Comparison of ENCODE assay signal across 9 cellular contexts in the genomic region with DNA sequence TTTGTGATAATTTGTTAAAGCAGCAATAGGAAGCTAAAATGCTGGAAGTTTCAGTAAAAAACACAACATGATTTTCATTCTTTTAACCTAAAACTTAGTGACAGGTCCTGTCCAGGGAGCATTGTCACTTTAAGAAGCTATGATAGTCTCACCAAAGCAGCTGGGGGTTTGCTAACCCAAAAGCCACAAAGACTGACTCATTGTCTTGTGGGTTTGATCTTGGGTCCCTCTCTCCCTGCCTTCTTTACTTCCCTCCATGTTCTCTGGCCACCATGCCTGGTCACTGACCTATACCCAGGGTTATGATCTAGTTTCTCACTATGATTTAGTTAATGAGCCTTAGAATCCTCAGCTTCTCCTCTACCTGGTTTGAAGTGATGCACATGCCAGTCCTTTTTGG.
DNase-seq lines count a peak whose midpoint lies in the region; ATAC-seq and TF ChIP-seq lines count a peak whose summit lies in the region.
"Had no signal": no experiment of that assay in that cellular context is flagged by ENCODE, and none has a peak within 500 bp of the region (broad histone marks: within the 10 kb centered on the region; RNA-seq: fewer than 3 reads in every experiment).

No MANE protein-coding gene starts in this region.

- H3K27me3 ChIP-seq in SJSA1 (replicated peaks) (no peaks in the 10 kb centered on the region; the same call in 1 of the 2 replicates), osteoblast (ENCODE audit: insufficient read depth, low read length) (no peaks in the 10 kb centered on the region), psoas muscle (ENCODE audit: insufficient read depth in 3 of 3, low read length in 2 of 3) (no peaks in the 10 kb centered on the region)

- peak; percentile 78 for ATAC-seq in GM19351 (IDR thresholded peaks at IDR 0.05; ENCODE audit: unreplicated experiment)
- ATAC-seq in HG03097 (IDR thresholded peaks at IDR 0.05; ENCODE audit: low FRiP score, unreplicated experiment), result peak; percentile 82
- no peak for ATAC-seq in psoas muscle
- ATAC-seq: left ventricle myocardium superior had no signal

- H2AFZ ChIP-seq in osteoblast (ENCODE audit: low read length), result peak overlapping the region; percentile 9

- H3K4me3 ChIP-seq in SJSA1, result no peak overlapping the region
- H3K4me3 ChIP-seq in osteoblast (ENCODE audit: insufficient read depth, low read length), result no peak overlapping the region
- no peak overlapping the region for H3K4me3 ChIP-seq in psoas muscle

- H3K36me3 ChIP-seq in SJSA1, result no peaks in the 10 kb centered on the region
- no peaks in the 10 kb centered on the region for H3K36me3 ChIP-seq in osteoblast (ENCODE audit: insufficient read depth, low read length)
- H3K36me3 ChIP-seq in psoas muscle (ENCODE audit: insufficient read depth in 1 of 2, low read depth in 1 of 2), result no peaks in the 10 kb centered on the region

- peak; percentile 52 to 53 for DNase-seq in SJSA1 (ENCODE audit: low read depth in 1 of 2, low spot score in 2 of 2)
- DNase-seq in osteoblast (ENCODE audit: insufficient read length, low spot score, missing footprints), result peak; percentile 21
- DNase-seq in psoas muscle, result no peak
- DNase-seq in stimulated activated naive CD4-positive, alpha-beta T cell (lab: John Stamatoyannopoulos, UW), result no peak
- no peak for DNase-seq in activated naive CD4-positive, alpha-beta T cell (lab: John Stamatoyannopoulos, UW)
- DNase-seq: left ventricle myocardium superior, NCI-H187 had no signal

- no peaks in the 10 kb centered on the region for H3K9me3 ChIP-seq in SJSA1 (replicated peaks)
- H3K9me3 ChIP-seq in osteoblast (ENCODE audit: low read depth, low read length), result no peaks in the 10 kb centered on the region
- H3K9me3 ChIP-seq in psoas muscle, result no peaks in the 10 kb centered on the region

- peak overlapping the region; percentile 19; the same call in 1 of the 2 replicates for H3K27ac ChIP-seq in SJSA1
- peak overlapping the region; percentile 76 for H3K27ac ChIP-seq in osteoblast (ENCODE audit: low read depth, low read length)
- no peak overlapping the region for H3K27ac ChIP-seq in psoas muscle

- TF ChIP-seq CTCF in osteoblast (IDR thresholded peaks at IDR 0.05; ENCODE audit: extremely low read depth, low read depth, low read length) (no peak), psoas muscle (IDR thresholded peaks at IDR 0.05) (no peak)

- H3K79me2 ChIP-seq in osteoblast (ENCODE audit: insufficient read depth, low read length), result no peaks in the 10 kb centered on the region

- no peaks in the 10 kb centered on the region for H4K20me1 ChIP-seq in osteoblast (ENCODE audit: insufficient read depth, low read length)

- H3K4me2 ChIP-seq in osteoblast (ENCODE audit: insufficient read depth, low read length), result peak overlapping the region; percentile 6

- H3K4me1 ChIP-seq in SJSA1 (replicated peaks), result peaks cover 48% of the 10 kb centered on the region
- H3K4me1 ChIP-seq in osteoblast (ENCODE audit: insufficient read depth, low read length), result peaks cover 66% of the 10 kb centered on the region
- H3K4me1 ChIP-seq in psoas muscle, result no peaks in the 10 kb centered on the region

- intact Hi-C loops in psoas muscle (cut with DNase I), result no loop called here

Comparison
In these comparisons a context has a peak if more than half of its experiments do, and no peak if none do; other contexts are left out.
1. ATAC-seq: peak in GM19351 (single experiment) and HG03097 (single experiment); none in psoas muscle (0 of 4).
2. DNase-seq: peak in SJSA1 (2 of 2) and osteoblast (single experiment); none in psoas muscle (0 of 2), stimulated activated naive CD4-positive, alpha-beta T cell (0 of 6) and activated naive CD4-positive, alpha-beta T cell (0 of 4).